In genomic region chr1:159669338-159669737, GRCh38 we compare ENCODE assay signal across 38 cellular contexts. TPM values are rescaled to one million over a fixed set of nuclear protein-coding genes. Genes with fewer than 3 reads are reported as not detected.
"Had no signal": no experiment of that assay in that cellular context is flagged by ENCODE, and none has a peak within 500 bp of the region (broad histone marks: within the 10 kb centered on the region; RNA-seq: fewer than 3 reads in every experiment).

No MANE protein-coding gene starts in this region.

- H3K4me1 ChIP-seq: Peyer's patch, SJSA1 had no signal

- H3K9me3 Mint-ChIP-seq: activated naive CD4-positive, alpha-beta T cell treated with anti-CD3 and anti-CD28 coated beads, Interleukin-2, amount 10 ng/mL, durations not matched to agents 7 days and 5 days; activated T-helper 1 cell treated with anti-CD3 and anti-CD28 coated beads, Interleukin-12 subunit alpha, Interleukin-12 subunit beta, Interleukin-2, Interleukin-4 antibody, amounts not matched to agents 30 ng/mL and 10 ng/mL and 1 ng/mL, durations not matched to agents 14 hours and 24 hours and 36 hours had no signal

- H3K4me3 Mint-ChIP-seq: activated CD4-positive, alpha-beta memory T cell treated with anti-CD3 and anti-CD28 coated beads for 36 hours; activated CD4-positive, alpha-beta T cell treated with anti-CD3 and anti-CD28 coated beads for 36 hours; activated naive CD4-positive, alpha-beta T cell treated with anti-CD3 and anti-CD28 coated beads, Interleukin-2, amount 10 ng/mL, durations not matched to agents 7 days and 5 days; activated naive CD8-positive, alpha-beta T cell; activated naive CD8-positive, alpha-beta T cell treated with anti-CD3 and anti-CD28 coated beads, Interleukin-2, amount 50 U/mL, for 24 hours; activated T-cell treated with anti-CD3 and anti-CD28 coated beads, Interleukin-2, amount 50 U/mL, for 4 hours; activated T-helper 1 cell treated with anti-CD3 and anti-CD28 coated beads, Interleukin-12 subunit alpha, Interleukin-12 subunit beta, Interleukin-2, Interleukin-4 antibody, amounts not matched to agents 30 ng/mL and 10 ng/mL and 1 ng/mL, durations not matched to agents 14 hours and 24 hours and 36 hours had no signal

- H3K27ac ChIP-seq: brain microvascular endothelial cell, cardiac muscle cell, Peyer's patch, SJSA1 had no signal

- ATAC-seq: activated CD4-positive, alpha-beta T cell treated with anti-CD3 and anti-CD28 coated beads for 36 hours; activated CD4-positive, CD25-positive, alpha-beta regulatory T cell treated with anti-CD3 and anti-CD28 coated beads, Interleukin-2, amount 50 U/mL, for 24 hours; activated naive CD8-positive, alpha-beta T cell treated with anti-CD3 and anti-CD28 coated beads, Interleukin-2, amount 50 U/mL, for 24 hours; activated T-cell treated with anti-CD3 and anti-CD28 coated beads, Interleukin-2, amount 50 U/mL, for 4 hours; PC-3; SK-N-SH treated with all-trans-retinoic acid at 6 μM for 48 hours had no signal

- H3K4me1 Mint-ChIP-seq: activated CD4-positive, alpha-beta T cell treated with anti-CD3 and anti-CD28 coated beads for 36 hours; activated naive CD4-positive, alpha-beta T cell treated with anti-CD3 and anti-CD28 coated beads, Interleukin-2, amount 10 ng/mL, durations not matched to agents 7 days and 5 days; activated naive CD8-positive, alpha-beta T cell treated with anti-CD3 and anti-CD28 coated beads, Interleukin-2, amount 50 U/mL, for 24 hours had no signal

- DNase-seq: activated CD4-positive, alpha-beta memory T cell treated with anti-CD3 and anti-CD28 coated beads for 36 hours; activated CD4-positive, alpha-beta T cell treated with anti-CD3 and anti-CD28 coated beads for 36 hours; activated CD4-positive, alpha-beta T cell treated with anti-CD3 and anti-CD28 coated beads, Interleukin-2, amount 50 U/mL, for 1 hour; activated CD8-positive, alpha-beta memory T cell treated with anti-CD3 and anti-CD28 coated beads, Interleukin-2, amount 50 U/mL, for 4 hours; activated gamma-delta T cell treated with Interleukin-2 at 50 U/mL for 16 hours; activated naive CD4-positive, alpha-beta T cell treated with anti-CD3 and anti-CD28 coated beads, Interleukin-2, amount 10 ng/mL, durations not matched to agents 7 days and 5 days; activated naive CD8-positive, alpha-beta T cell treated with anti-CD3 and anti-CD28 coated beads, Interleukin-2, amount 50 U/mL, for 24 hours; activated T-cell treated with anti-CD3 and anti-CD28 coated beads for 4 hours; activated T-cell treated with anti-CD3 and anti-CD28 coated beads, Interleukin-2, amount 50 U/mL, for 4 hours; amniotic stem cell; aorta; brain microvascular endothelial cell; Kasumi-1; KG1; NCI-H1105; NCI-H1417 treated with DMSO at 0.1 percent for 48 hours; NCI-H187 treated with DMSO at 0.1 percent for 48 hours; NCI-H2081; NCI-H226; NCI-H446 treated with DMSO at 0.1 percent for 48 hours; NCI-H524; NCI-H69; NK-92 treated with Interleukin-12 subunit alpha and Interleukin-12 subunit beta, amount 100 ng/mL, for 24 hours; PC-3; Peyer's patch; RPMI8226; SHP77 treated with DMSO at 0.1 percent for 48 hours; SW 1271; T-helper 1 cell; T-helper 2 cell; T-helper 9 cell had no signal

- H3K36me3 Mint-ChIP-seq: activated CD4-positive, alpha-beta memory T cell treated with anti-CD3 and anti-CD28 coated beads for 36 hours; activated naive CD4-positive, alpha-beta T cell treated with anti-CD3 and anti-CD28 coated beads, Interleukin-2, amount 10 ng/mL, durations not matched to agents 7 days and 5 days had no signal

- H3K4me3 ChIP-seq: cardiac muscle cell, Peyer's patch, SJSA1 had no signal

- H3K27me3 ChIP-seq: brain microvascular endothelial cell, cardiac muscle cell, Peyer's patch, SJSA1 had no signal

- H3K36me3 ChIP-seq: brain microvascular endothelial cell, cardiac muscle cell, Peyer's patch, SJSA1 had no signal

- H3K27ac Mint-ChIP-seq: activated CD4-positive, alpha-beta memory T cell treated with anti-CD3 and anti-CD28 coated beads for 36 hours; activated CD4-positive, alpha-beta T cell treated with anti-CD3 and anti-CD28 coated beads for 36 hours; activated naive CD4-positive, alpha-beta T cell treated with anti-CD3 and anti-CD28 coated beads, Interleukin-2, amount 10 ng/mL, durations not matched to agents 7 days and 5 days; activated naive CD8-positive, alpha-beta T cell; activated naive CD8-positive, alpha-beta T cell treated with anti-CD3 and anti-CD28 coated beads, Interleukin-2, amount 50 U/mL, for 24 hours; activated T-helper 1 cell treated with anti-CD3 and anti-CD28 coated beads, Interleukin-12 subunit alpha, Interleukin-12 subunit beta, Interleukin-2, Interleukin-4 antibody, amounts not matched to agents 30 ng/mL and 10 ng/mL and 1 ng/mL, durations not matched to agents 14 hours and 24 hours and 36 hours had no signal

RNA-seq across cellular contexts. Expression of gene CRP, which starts 45.1 kb away (rescaled TPM):
- total RNA-seq: activated CD4-positive, alpha-beta memory T cell treated with anti-CD3 and anti-CD28 coated beads for 36 hours; activated CD4-positive, alpha-beta T cell treated with anti-CD3 and anti-CD28 coated beads for 36 hours; activated T-helper 1 cell treated with anti-CD3 and anti-CD28 coated beads, Interleukin-12 subunit alpha, Interleukin-12 subunit beta, Interleukin-2, Interleukin-4 antibody, amounts not matched to agents 30 ng/mL and 10 ng/mL and 1 ng/mL, durations not matched to agents 14 hours and 24 hours and 36 hours; cardiac muscle cell; M059J; PC-3; Peyer's patch; SJSA1 had no signal
- polyA plus RNA-seq: cardiac muscle cell had no signal
